15 cellular contexts compared by ENCODE assay signal in genomic region chr5:178093129-178093528, GRCh38. TPM values are rescaled to one million over a fixed set of nuclear protein-coding genes. Genes with fewer than 3 reads are reported as not detected.
DNase-seq lines count a peak whose midpoint lies in the region; ATAC-seq and TF ChIP-seq lines count a peak whose summit lies in the region.
"Had no signal": no experiment of that assay in that cellular context is flagged by ENCODE, and none has a peak within 500 bp of the region (broad histone marks: within the 10 kb centered on the region; RNA-seq: fewer than 3 reads in every experiment).

No MANE protein-coding gene starts in this region.

- peak overlapping the region; percentile 74 for H3K27ac Mint-ChIP-seq in CD8-positive, alpha-beta T cell
- H3K27ac Mint-ChIP-seq in neural crest cell (ENCODE audit: unreplicated experiment), result peak overlapping the region; percentile 27
- H3K27ac Mint-ChIP-seq: CD4-positive, CD25-positive, alpha-beta regulatory T cell had no signal

- CTCF ChIA-PET in CD8-positive, alpha-beta T cell (lab: Charles Lee), result interaction anchor here (1.6 to 2.8 kb wide), 2 partner anchors 17 to 53 kb away, joined by 4 to 13 read pairs; no protein-coding TSS in a partner anchor

- intact Hi-C loops in CD8-positive, alpha-beta T cell (cut with DNase I, micrococcal nuclease), result no loop called here

- H3K27me3 ChIP-seq in BLaER1 (no peaks in the 10 kb centered on the region), MG63 (0 out of 2 replicates have a peak, but pooled peaks cover 2% of the 10 kb centered on the region)
- no peaks in the 10 kb centered on the region for H3K27me3 ChIP-seq in CD8-positive, alpha-beta T cell (ENCODE audit: insufficient read depth, low read length)

- no peak overlapping the region for H3K4me3 Mint-ChIP-seq in CD8-positive, alpha-beta T cell
- no peak overlapping the region for H3K4me3 Mint-ChIP-seq in neural crest cell
- H3K4me3 Mint-ChIP-seq: CD4-positive, CD25-positive, alpha-beta regulatory T cell had no signal

- peaks cover 24% of the 10 kb centered on the region for H3K4me1 ChIP-seq in BLaER1
- H3K4me1 ChIP-seq in CD8-positive, alpha-beta T cell (ENCODE audit: insufficient read depth, low read length), result peaks cover 15% of the 10 kb centered on the region
- H3K4me1 ChIP-seq: HAP-1 had no signal

- H3K4me3 ChIP-seq in BLaER1, result no peak overlapping the region
- H3K4me3 ChIP-seq in CD8-positive, alpha-beta T cell (ENCODE audit: low read depth, low read length), result no peak overlapping the region
- no peak overlapping the region for H3K4me3 ChIP-seq in MG63
- H3K4me3 ChIP-seq: HAP-1 had no signal

- H3K9me3 Mint-ChIP-seq in CD8-positive, alpha-beta T cell, result no peaks in the 10 kb centered on the region
- H3K9me3 Mint-ChIP-seq in neural crest cell, result peaks cover 8% of the 10 kb centered on the region

- H3K4me2 ChIP-seq in BLaER1, result peak overlapping the region; percentile 59

- H3K9me3 ChIP-seq in BLaER1 (peaks cover 19% of the 10 kb centered on the region), MG63 (peaks cover 13% of the 10 kb centered on the region)
- H3K9me3 ChIP-seq in CD8-positive, alpha-beta T cell (ENCODE audit: low read length), result no peaks in the 10 kb centered on the region

- DNase-seq in CD8-positive, alpha-beta T cell, result no peak
- DNase-seq in NAMALWA (ENCODE audit: low spot score) (peak; percentile 36), neural crest cell (ENCODE audit: low read depth, low spot score) (no peak), MG63 (no peak), GF-D8 (lab: John Stamatoyannopoulos, UW) (no peak)
- DNase-seq: 8988T, C1 segment of cervical spinal cord, DMS153, DMS79, EL, KG1 had no signal

- H3K27ac ChIP-seq in BLaER1, result no peak overlapping the region
- no peak overlapping the region for H3K27ac ChIP-seq in CD8-positive, alpha-beta T cell (ENCODE audit: low read depth, low read length)

- H4K20me1 ChIP-seq in BLaER1, result no peaks in the 10 kb centered on the region

- POLR2A ChIA-PET in CD8-positive, alpha-beta T cell (lab: Charles Lee), result interaction anchor here (0.6 kb wide), 2 partner anchors 11 to 203 kb away, joined by 3 read pairs; no protein-coding TSS in a partner anchor

- H3K9ac ChIP-seq in BLaER1, result no peak overlapping the region

- no peaks in the 10 kb centered on the region for H3K36me3 ChIP-seq in BLaER1
- no peaks in the 10 kb centered on the region for H3K36me3 ChIP-seq in CD8-positive, alpha-beta T cell (ENCODE audit: insufficient read depth, low read length)
- no peaks in the 10 kb centered on the region for H3K36me3 ChIP-seq in MG63
- H3K36me3 ChIP-seq: HAP-1 had no signal

- H3K36me3 Mint-ChIP-seq in CD8-positive, alpha-beta T cell, result no peaks in the 10 kb centered on the region
- H3K36me3 Mint-ChIP-seq in neural crest cell (ENCODE audit: low read depth), result no peaks in the 10 kb centered on the region
- H3K36me3 Mint-ChIP-seq: CD4-positive, CD25-positive, alpha-beta regulatory T cell had no signal

- no peak for TF ChIP-seq CTCF in CD8-positive, alpha-beta T cell (IDR thresholded peaks at IDR 0.05)
- TF ChIP-seq CTCF in neural crest cell (conservative IDR thresholded peaks at IDR 0.05), result no peak

- H3K4me1 Mint-ChIP-seq in CD8-positive, alpha-beta T cell (ENCODE audit: low read depth), result peaks cover 18% of the 10 kb centered on the region
- no peaks in the 10 kb centered on the region for H3K4me1 Mint-ChIP-seq in neural crest cell

- H3K27me3 Mint-ChIP-seq in CD8-positive, alpha-beta T cell (ENCODE audit: low read depth), result peaks cover 2% of the 10 kb centered on the region
- no peaks in the 10 kb centered on the region for H3K27me3 Mint-ChIP-seq in neural crest cell (ENCODE audit: low read depth)

- no peak for ATAC-seq in CD8-positive, alpha-beta T cell
- ATAC-seq in GM21786 (IDR thresholded peaks at IDR 0.05; ENCODE audit: unreplicated experiment), result no peak

RNA-seq across cellular contexts. Expression of gene N4BP3, which starts 20.2 kb away (rescaled TPM):
- 10 to 100 TPM; 17.3 to 17.9 TPM for total RNA-seq in CD8-positive, alpha-beta T cell
- total RNA-seq in neural crest cell, result 1.3 and 1.4 TPM in 2 replicates
- 1.0 and 2.3 TPM in 2 replicates for total RNA-seq in MG63 (2014; rRNA removed; shearing (Covaris generic); ENCODE audit: low replicate concordance)

RNA-seq across cellular contexts. Expression of gene RMND5B, which starts 37.7 kb away (rescaled TPM):
- 10 to 100 TPM in 1 of 2 experiments, 1 to 10 TPM in 1; 9.3 to 12.6 TPM for total RNA-seq in CD8-positive, alpha-beta T cell
- 42.4 and 43.5 TPM in 2 replicates for total RNA-seq in neural crest cell
- total RNA-seq in MG63 (2014; rRNA removed; shearing (Covaris generic); ENCODE audit: low replicate concordance), result 39.8 and 54.2 TPM in 2 replicates
